ENCODE assay signal across 13 cellular contexts in genomic region chr13:89375839-89376238, GRCh38.
DNase-seq lines count a peak whose midpoint lies in the region; ATAC-seq and TF ChIP-seq lines count a peak whose summit lies in the region.
"Had no signal": no experiment of that assay in that cellular context is flagged by ENCODE, and none has a peak within 500 bp of the region (broad histone marks: within the 10 kb centered on the region; RNA-seq: fewer than 3 reads in every experiment).

No MANE protein-coding gene starts in this region.

- no peak overlapping the region for H3K4me3 ChIP-seq in mesenchymal stem cell (ENCODE audit: insufficient read depth in 1 of 2, low read depth in 1 of 2, low read length in 2 of 2)

- H2BK5ac ChIP-seq in mesenchymal stem cell (ENCODE audit: low read depth, low read length, poor library complexity, severe bottlenecking): no peak overlapping the region

- peak overlapping the region; percentile 41 for H3K27ac ChIP-seq in mesenchymal stem cell (ENCODE audit: low read length, poor library complexity, severe bottlenecking)

- no peak overlapping the region for H3K9ac ChIP-seq in mesenchymal stem cell (ENCODE audit: low read length)

- H2AK5ac ChIP-seq in mesenchymal stem cell (ENCODE audit: low read length, severe bottlenecking): no peak overlapping the region

- no peaks in the 10 kb centered on the region for H3K9me3 ChIP-seq in mesenchymal stem cell (ENCODE audit: control insufficient read depth, low read length)

- no peaks in the 10 kb centered on the region for H3K4me1 ChIP-seq in mesenchymal stem cell (ENCODE audit: control insufficient read depth, insufficient read depth, low read depth, low read length)

- no peak overlapping the region for H4K8ac ChIP-seq in mesenchymal stem cell (ENCODE audit: low read length)

- H4K91ac ChIP-seq in mesenchymal stem cell (ENCODE audit: low read length): no peak overlapping the region

- TF ChIP-seq CTCF in GM13977 (IDR thresholded peaks at IDR 0.05; ENCODE audit: extremely low read depth, insufficient read depth, missing control alignments): no peak

- WGBS in mesenchymal stem cell: 100% methylated on average over 1 of the region's 2 CpGs

- H3K79me1 ChIP-seq in mesenchymal stem cell (replicated peaks; ENCODE audit: low read length, poor library complexity, severe bottlenecking): no peaks in the 10 kb centered on the region

- no peak overlapping the region for H2BK12ac ChIP-seq in mesenchymal stem cell (ENCODE audit: low read length in 2 of 2)

- H3K14ac ChIP-seq in mesenchymal stem cell (ENCODE audit: low read length in 2 of 2): no peak overlapping the region

- ATAC-seq in GM18517 (IDR thresholded peaks at IDR 0.05; ENCODE audit: unreplicated experiment): no peak
- ATAC-seq: HepG2 had no signal

- no peaks in the 10 kb centered on the region for H3K27me3 ChIP-seq in mesenchymal stem cell (ENCODE audit: control insufficient read depth in 1 of 2, insufficient read depth in 1 of 2, low read length in 2 of 2)

- H2AFZ ChIP-seq in mesenchymal stem cell (ENCODE audit: low read depth, low read length): no peak overlapping the region

- no peak overlapping the region for H2BK120ac ChIP-seq in mesenchymal stem cell (ENCODE audit: low read depth, low read length)

- H3K18ac ChIP-seq in mesenchymal stem cell (ENCODE audit: low read depth in 1 of 2, low read length in 2 of 2): no peak overlapping the region

- DNase-seq in ELR (ENCODE audit: low read depth): peak; percentile 68
- peak; percentile 0 for DNase-seq in RPMI7951 (ENCODE audit: low read depth)
- DNase-seq in dermis blood vessel endothelial cell: peak; percentile 39
- DNase-seq in mesenchymal stem cell: peak; percentile 18
- DNase-seq in NCI-H1436 treated with DMSO at 0.1 percent for 48 hours (lab: John Stamatoyannopoulos, UW): no peak
- DNase-seq in GM13977 (ENCODE audit: low spot score): no peak
- DNase-seq in OCI-M1 (lab: John Stamatoyannopoulos, UW): no peak
- DNase-seq: activated gamma-delta T cell treated with Interleukin-2 at 50 U/mL for 16 hours, HFFc6, immature natural killer cell, NCI-H1092 treated with DMSO at 0.1 percent for 48 hours had no signal

- no peak overlapping the region for H3K23ac ChIP-seq in mesenchymal stem cell (ENCODE audit: low read length in 2 of 2)

- in situ Hi-C loops in GM13977 (cut with MboI; ENCODE audit: low pct_unique_long_range_greater_than_20kb, low sequenced_read_pairs, unreplicated experiment): no loop called here

- no peak overlapping the region for H2BK15ac ChIP-seq in mesenchymal stem cell (ENCODE audit: low read depth, poor library complexity, severe bottlenecking)

- H3K36me3 ChIP-seq in mesenchymal stem cell (ENCODE audit: control insufficient read depth in 1 of 2, insufficient read depth in 2 of 2, low read depth in 1 of 2, low read length in 2 of 2): no peaks in the 10 kb centered on the region

- H3K4me2 ChIP-seq in mesenchymal stem cell (ENCODE audit: low read length, poor library complexity, severe bottlenecking): no peak overlapping the region

- H3K4ac ChIP-seq in mesenchymal stem cell (ENCODE audit: low read depth in 1 of 2, low read length in 2 of 2): no peak overlapping the region

Comparison
In these comparisons a context has a peak if more than half of its experiments do, and no peak if none do; other contexts are left out.
1. DNase-seq: peak in ELR (single experiment), RPMI7951 (single experiment), dermis blood vessel endothelial cell (single experiment) and mesenchymal stem cell (single experiment); none in NCI-H1436 treated with DMSO at 0.1 percent for 48 hours (single experiment), GM13977 (single experiment) and OCI-M1 (single experiment).